In the genomic region with DNA sequence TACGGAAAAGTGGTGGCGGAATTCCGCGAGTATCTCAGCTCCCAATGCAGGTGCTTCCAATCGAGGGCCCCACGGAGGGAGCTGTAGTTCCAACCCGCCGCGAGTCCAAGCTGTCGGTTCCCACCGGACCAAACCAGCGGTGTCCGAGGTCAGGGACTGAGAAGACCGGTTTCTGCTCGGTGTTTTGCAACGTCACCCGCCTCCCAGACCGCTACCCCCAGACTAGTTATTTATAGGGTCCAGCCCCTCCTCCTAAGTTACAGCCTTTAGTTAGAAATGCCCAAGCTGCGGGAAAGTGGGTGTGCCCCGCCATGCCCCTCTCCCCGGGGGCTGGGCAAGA, we compare ENCODE assay signal across 8 cellular contexts. TPM values are rescaled to one million over a fixed set of nuclear protein-coding genes. Genes with fewer than 3 reads are reported as not detected.
DNase-seq lines count a peak whose midpoint lies in the region; ATAC-seq and TF ChIP-seq lines count a peak whose summit lies in the region.

No MANE protein-coding gene starts in this region.

- H3K4me3 ChIP-seq in GM08714 (ENCODE audit: low read length) (peak overlapping the region; percentile 59; the same call in 1 of the 2 replicates), Peyer's patch (peak overlapping the region; percentile 58 to 95 (median 70)), fibroblast of lung (replicated peaks in 1 of 4; ENCODE audit: control extremely low read depth in 1 of 4, insufficient read depth in 1 of 4, low read depth in 3 of 4, low read length in 4 of 4) (peak overlapping the region; percentile 52 to 92 (median 64)), osteoblast (ENCODE audit: insufficient read depth, low read length) (peak overlapping the region; percentile 82)

- no peak for ATAC-seq in GM18870 (IDR thresholded peaks at IDR 0.05; ENCODE audit: unreplicated experiment)

- TF ChIP-seq CTCF in Peyer's patch (IDR thresholded peaks at IDR 0.05), result no peak
- no peak for TF ChIP-seq CTCF in fibroblast of lung (conservative IDR thresholded peaks at IDR 0.05 in 1 of 2, IDR thresholded peaks at IDR 0.05 in 1 of 2; ENCODE audit: low read depth in 1 of 2, low read length in 2 of 2)
- no peak for TF ChIP-seq CTCF in osteoblast (IDR thresholded peaks at IDR 0.05; ENCODE audit: extremely low read depth, low read depth, low read length)

- H3K27ac ChIP-seq in Peyer's patch, result peak overlapping the region; percentile 23 to 99 (median 72)
- no peak overlapping the region for H3K27ac ChIP-seq in fibroblast of lung (ENCODE audit: insufficient read depth, low read length)
- H3K27ac ChIP-seq in osteoblast (ENCODE audit: low read depth, low read length), result peak overlapping the region; percentile 61

- no peaks in the 10 kb centered on the region for H4K20me1 ChIP-seq in fibroblast of lung (ENCODE audit: control insufficient read depth, extremely low read depth, insufficient read depth, low read length)
- H4K20me1 ChIP-seq in osteoblast (ENCODE audit: insufficient read depth, low read length), result no peaks in the 10 kb centered on the region

- peaks cover 0 to 3% (median 0%) of the 10 kb centered on the region in 3 donors for H3K36me3 ChIP-seq in Peyer's patch
- H3K36me3 ChIP-seq in fibroblast of lung (ENCODE audit: control insufficient read depth, insufficient read depth, low read length), result no peaks in the 10 kb centered on the region
- H3K36me3 ChIP-seq in osteoblast (ENCODE audit: insufficient read depth, low read length), result no peaks in the 10 kb centered on the region

- no peak overlapping the region for H3K9ac ChIP-seq in fibroblast of lung (ENCODE audit: insufficient read depth, low read length)

- no peak for TF ChIP-seq POLR2A in Peyer's patch (IDR thresholded peaks at IDR 0.05)

- DNase-seq in Peyer's patch, result peak in 2 of 3 donors; percentile 22 to 66
- no peak for DNase-seq in fibroblast of lung (ENCODE audit: low read depth in 2 of 2)
- DNase-seq in osteoblast (ENCODE audit: insufficient read length, low spot score, missing footprints), result peak; percentile 90
- DNase-seq in NCI-H526 treated with DMSO at 0.1 percent for 48 hours (lab: John Stamatoyannopoulos, UW), result no peak
- DNase-seq in G401 (ENCODE audit: low spot score), result no peak
- DNase-seq in activated CD4-positive, alpha-beta T cell treated with anti-CD3 and anti-CD28 coated beads for 1 hour, result no peak

- in situ Hi-C loops in G401 (cut with HindIII; ENCODE audit: low sequenced_read_pairs), result no loop called here

- H2AFZ ChIP-seq in fibroblast of lung (ENCODE audit: low read length) (peak overlapping the region; percentile 89), osteoblast (ENCODE audit: low read length) (peak overlapping the region; percentile 95)

- H3K9me3 ChIP-seq in Peyer's patch, result no peaks in the 10 kb centered on the region
- H3K9me3 ChIP-seq in fibroblast of lung (ENCODE audit: control insufficient read depth, insufficient read depth, low read depth, low read length), result no peaks in the 10 kb centered on the region
- no peaks in the 10 kb centered on the region for H3K9me3 ChIP-seq in osteoblast (ENCODE audit: low read depth, low read length)

- H3K79me2 ChIP-seq in fibroblast of lung (ENCODE audit: control insufficient read depth, insufficient read depth, low read length) (no peaks in the 10 kb centered on the region), osteoblast (ENCODE audit: insufficient read depth, low read length) (no peaks in the 10 kb centered on the region)

- H3K4me2 ChIP-seq in fibroblast of lung (ENCODE audit: extremely low read depth, insufficient read depth, low read length) (peak overlapping the region; percentile 92), osteoblast (ENCODE audit: insufficient read depth, low read length) (peak overlapping the region; percentile 100)

- H3K4me1 ChIP-seq in Peyer's patch (peaks cover 7 to 43% (median 15%) of the 10 kb centered on the region in 4 donors), fibroblast of lung (ENCODE audit: control insufficient read depth, extremely low read depth, insufficient read depth, low read length) (peaks cover 3% of the 10 kb centered on the region), osteoblast (ENCODE audit: insufficient read depth, low read length) (peaks cover 7% of the 10 kb centered on the region)

- H3K27me3 ChIP-seq in Peyer's patch (no peaks in the 10 kb centered on the region), fibroblast of lung (ENCODE audit: control insufficient read depth, insufficient read depth, low read length) (peaks cover 13% of the 10 kb centered on the region), osteoblast (ENCODE audit: insufficient read depth, low read length) (no peaks in the 10 kb centered on the region)

RNA-seq across cellular contexts. Expression of gene MYORG, which starts 0.7 kb away (rescaled TPM):
- total RNA-seq in Peyer's patch (10 to 100 TPM in 3 of 4 donors, 1 to 10 TPM in 1; 7.4 to 97.2 (median 88.3) TPM), fibroblast of lung (0.26 and 0.83 TPM in 2 replicates), osteoblast (0.36 and 0.88 TPM in 2 replicates)
- 0.34 and 0.38 TPM in 2 replicates for polyA plus RNA-seq in fibroblast of lung
- 0.96 and 1.1 TPM in 2 replicates for polyA plus RNA-seq in fibroblast of lung (2012)
- 1.0 and 1.6 TPM in 2 replicates for polyA minus RNA-seq in fibroblast of lung (ENCODE audit: low replicate concordance)
- total RNA-seq in G401 (2014; rRNA removed; shearing (Covaris generic)), result 0.80 and 0.92 TPM in 2 replicates

RNA-seq across cellular contexts. Expression of gene NUDT2, which starts 48.0 kb away (rescaled TPM):
- total RNA-seq in Peyer's patch, result 10 to 100 TPM in 3 of 4 donors, not detected in 1; 13.8 to 20.0 (median 14.7) TPM
- total RNA-seq in fibroblast of lung, result 21.8 and 47.1 TPM in 2 replicates
- polyA plus RNA-seq in fibroblast of lung, result 38.6 and 50.8 TPM in 2 replicates
- 30.6 and 41.9 TPM in 2 replicates for polyA plus RNA-seq in fibroblast of lung (2012)
- polyA minus RNA-seq in fibroblast of lung (ENCODE audit: low replicate concordance), result 12.3 and 27.4 TPM in 2 replicates
- total RNA-seq in osteoblast, result 15.2 and 18.3 TPM in 2 replicates
- 27.5 and 50.5 TPM in 2 replicates for total RNA-seq in G401 (2014; rRNA removed; shearing (Covaris generic))

RNA-seq across cellular contexts. Expression of gene KIF24, which starts 48.3 kb away (rescaled TPM):
- total RNA-seq in Peyer's patch (1 to 10 TPM; 2.1 to 5.2 (median 2.9) TPM), fibroblast of lung (0.51 and 1.2 TPM in 2 replicates), osteoblast (1.8 TPM in 2 replicates)
- 0.94 and 2.4 TPM in 2 replicates for polyA plus RNA-seq in fibroblast of lung
- 0.71 and 1.7 TPM in 2 replicates for polyA plus RNA-seq in fibroblast of lung (2012)
- polyA minus RNA-seq in fibroblast of lung (ENCODE audit: low replicate concordance), result 1.5 and 6.3 TPM in 2 replicates
- 5.2 and 6.2 TPM in 2 replicates for total RNA-seq in G401 (2014; rRNA removed; shearing (Covaris generic))

Comparison
In these comparisons a context has a peak if more than half of its experiments do, and no peak if none do; other contexts are left out.
1. DNase-seq: peak in Peyer's patch (2 of 3) and osteoblast (single experiment); none in fibroblast of lung (0 of 2), NCI-H526 treated with DMSO at 0.1 percent for 48 hours (single experiment), G401 (single experiment) and activated CD4-positive, alpha-beta T cell treated with anti-CD3 and anti-CD28 coated beads for 1 hour (single experiment).
2. Peak in every context shown above with its lines, with median percentiles within 50 percentile points of each other: H3K4me3 ChIP-seq.